8 cellular contexts compared by ENCODE assay signal in genomic region chrX:154603438-154604430, GRCh38. TPM values are rescaled to one million over a fixed set of nuclear protein-coding genes. Genes with fewer than 3 reads are reported as not detected.
DNase-seq lines count a peak whose midpoint lies in the region; ATAC-seq and TF ChIP-seq lines count a peak whose summit lies in the region.
"Had no signal": no experiment of that assay in that cellular context is flagged by ENCODE, and none has a peak within 500 bp of the region (broad histone marks: within the 10 kb centered on the region; RNA-seq: fewer than 3 reads in every experiment).

No MANE protein-coding gene starts in this region.

- TF ChIP-seq CTCF in NB4 (IDR thresholded peaks at IDR 0.05; ENCODE audit: low read depth, low read length) (no peak), fibroblast of the aortic adventitia (IDR thresholded peaks at IDR 0.05; ENCODE audit: insufficient read depth, low read length) (no peak)

- no peak for ATAC-seq in GM21390 (IDR thresholded peaks at IDR 0.05; ENCODE audit: unreplicated experiment)

- TF ChIP-seq POLR2A in NB4 (IDR thresholded peaks at IDR 0.05; ENCODE audit: extremely low read depth, insufficient read length): no peak

- DNase-seq in AG08396 (ENCODE audit: low spot score) (peak; percentile 31), NB4 (ENCODE audit: low read depth) (peak; percentile 7), fibroblast of the aortic adventitia (ENCODE audit: low read depth) (peak; percentile 69), NCI-H1048 (lab: John Stamatoyannopoulos, UW) (no peak), islet precursor cell (no peak)
- DNase-seq: NCI-H1092 had no signal

- H3K4me3 ChIP-seq in NB4 (ENCODE audit: low read depth, low read length) (no peak overlapping the region), fibroblast of the aortic adventitia (ENCODE audit: low read depth, low read length) (no peak overlapping the region)
- H3K4me3 ChIP-seq: breast epithelium had no signal

RNA-seq across cellular contexts. Expression of gene CTAG1B, which starts 15.3 kb away (rescaled TPM):
- not detected in 2 replicates for total RNA-seq in fibroblast of the aortic adventitia (ENCODE audit: low replicate concordance)

RNA-seq across cellular contexts. Expression of gene CTAG1A, which starts 18.8 kb away (rescaled TPM):
- not detected in 2 replicates for total RNA-seq in fibroblast of the aortic adventitia (ENCODE audit: low replicate concordance)

RNA-seq across cellular contexts. Expression of gene CTAG2, which starts 49.6 kb away (rescaled TPM):
- total RNA-seq in fibroblast of the aortic adventitia (ENCODE audit: low replicate concordance): not detected in 2 replicates
- total RNA-seq: breast epithelium had no signal

RNA-seq across cellular contexts. Expression of gene IKBKG, which starts 56.3 kb away (rescaled TPM):
- 17.1 and 37.2 TPM in 2 replicates for total RNA-seq in fibroblast of the aortic adventitia (ENCODE audit: low replicate concordance)

RNA-seq across cellular contexts. Expression of gene G6PD, which starts 57.1 kb away (rescaled TPM):
- 45.5 and 126 TPM in 2 replicates for total RNA-seq in fibroblast of the aortic adventitia (ENCODE audit: low replicate concordance)

Comparison
In these comparisons a context has a peak if more than half of its experiments do, and no peak if none do; other contexts are left out.
1. DNase-seq: peak in AG08396 (single experiment), NB4 (single experiment) and fibroblast of the aortic adventitia (single experiment); none in NCI-H1048 (single experiment) and islet precursor cell (single experiment).